Comparison of ENCODE assay signal across 1 cellular context in the genomic region with DNA sequence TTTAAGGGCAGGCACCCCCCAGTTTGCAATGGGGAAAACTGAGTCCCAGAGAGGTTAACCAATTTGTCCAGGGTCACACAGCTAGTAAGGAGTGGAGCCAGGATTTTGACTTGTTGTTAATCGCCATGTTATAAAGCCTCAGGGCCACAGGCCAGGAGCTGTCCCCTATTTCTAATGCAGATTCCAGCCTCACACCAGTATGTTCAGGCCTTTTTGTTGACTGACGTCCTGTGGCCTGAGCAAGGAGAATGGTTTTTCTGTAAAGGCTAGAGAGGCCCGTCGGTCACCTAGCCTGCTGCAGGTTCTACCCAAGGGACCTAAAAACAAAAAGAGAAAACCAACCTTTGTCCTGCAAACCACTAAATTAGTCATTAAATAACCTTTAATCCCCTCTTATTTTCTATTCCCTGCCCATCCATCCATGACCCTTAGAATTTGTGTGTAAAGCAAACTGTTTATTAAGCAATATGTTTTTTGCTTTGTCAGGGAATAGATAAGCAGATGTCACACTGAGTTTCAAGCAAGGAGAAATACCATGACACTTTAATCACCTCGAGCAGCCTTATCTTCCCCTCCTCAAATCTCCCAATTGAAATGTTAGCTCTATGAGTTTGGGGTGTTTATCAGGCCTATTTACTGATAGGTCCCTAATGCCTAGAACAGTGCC.
TF ChIP-seq lines count a peak whose summit lies in the region.

No MANE protein-coding gene starts in this region.

TF ChIP-seq in K562, 482 proteins besides CTCF, POLR2A, EP300 and RAD21 (continued from another document):
- TF ChIP-seq FOXP4 (CRISPR knock-in tag; IDR thresholded peaks at IDR 0.05; ENCODE audit: borderline replicate concordance) (no peak), MAFG (tag; conservative IDR thresholded peaks at IDR 0.05) (peak; percentile 90), RCOR1 (IDR thresholded peaks at IDR 0.05; ENCODE audit: borderline replicate concordance in 1 of 2, low read depth in 2 of 2, low read length in 2 of 2) (peak in 1 of 2 experiments; percentile 66; a peak in 1 of 4 replicates), CBX5 (IDR thresholded peaks at IDR 0.05; ENCODE audit: borderline replicate concordance, low read depth) (no peak), ZNF239 (CRISPR knock-in tag; IDR thresholded peaks at IDR 0.05) (no peak), ARID1B (IDR thresholded peaks at IDR 0.05) (peak; percentile 81), SRSF1 (IDR thresholded peaks at IDR 0.05; ENCODE audit: low read depth, low read length) (no peak), ZNF212 (CRISPR knock-in tag; IDR thresholded peaks at IDR 0.05) (no peak), TFAP4 (CRISPR knock-in tag; IDR thresholded peaks at IDR 0.05; ENCODE audit: borderline replicate concordance) (no peak), SOX6 (IDR thresholded peaks at IDR 0.05) (0 out of 2 replicates have a peak, but pooled peaks have one; percentile 24), CREB5 (CRISPR knock-in tag; IDR thresholded peaks at IDR 0.05) (no peak), ZNF316 (IDR thresholded peaks at IDR 0.05) (peak; percentile 91), VEZF1 (CRISPR knock-in tag; IDR thresholded peaks at IDR 0.05) (no peak), KDM1A (IDR thresholded peaks at IDR 0.05) (peak; percentile 71 to 74), ZBED1 (IDR thresholded peaks at IDR 0.05) (no peak), ZNF174 (CRISPR knock-in tag; IDR thresholded peaks at IDR 0.05) (no peak), FOXK1 (CRISPR knock-in tag; IDR thresholded peaks at IDR 0.05; ENCODE audit: borderline replicate concordance) (no peak), DACH1 (IDR thresholded peaks at IDR 0.05; ENCODE audit: partially characterized antibody) (peak; percentile 75), SPI1 (IDR thresholded peaks at IDR 0.05; ENCODE audit: borderline replicate concordance, low read depth, low read length) (no peak), SMARCE1 (IDR thresholded peaks at IDR 0.05) (0 out of 2 replicates have a peak, but pooled peaks have one; percentile 38), TAF1 (IDR thresholded peaks at IDR 0.05; ENCODE audit: control insufficient read depth, extremely low read depth, insufficient read depth, low read length, severe bottlenecking) (no peak), SMARCA4 (IDR thresholded peaks at IDR 0.05) (peak; percentile 56; the same call in 1 of the 2 replicates), ZBTB7A (IDR thresholded peaks at IDR 0.05; ENCODE audit: borderline replicate concordance, control insufficient read depth, low read depth, low read length) (no peak)
- TF ChIP-seq, protein P1, sequence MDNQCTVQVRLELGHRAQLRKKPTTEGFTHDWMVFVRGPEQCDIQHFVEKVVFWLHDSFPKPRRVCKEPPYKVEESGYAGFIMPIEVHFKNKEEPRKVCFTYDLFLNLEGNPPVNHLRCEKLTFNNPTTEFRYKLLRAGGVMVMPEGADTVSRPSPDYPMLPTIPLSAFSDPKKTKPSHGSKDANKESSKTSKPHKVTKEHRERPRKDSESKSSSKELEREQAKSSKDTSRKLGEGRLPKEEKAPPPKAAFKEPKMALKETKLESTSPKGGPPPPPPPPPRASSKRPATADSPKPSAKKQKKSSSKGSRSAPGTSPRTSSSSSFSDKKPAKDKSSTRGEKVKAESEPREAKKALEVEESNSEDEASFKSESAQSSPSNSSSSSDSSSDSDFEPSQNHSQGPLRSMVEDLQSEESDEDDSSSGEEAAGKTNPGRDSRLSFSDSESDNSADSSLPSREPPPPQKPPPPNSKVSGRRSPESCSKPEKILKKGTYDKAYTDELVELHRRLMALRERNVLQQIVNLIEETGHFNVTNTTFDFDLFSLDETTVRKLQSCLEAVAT (IDR thresholded peaks at IDR 0.05): no peak
- TF ChIP-seq, protein P2, sequence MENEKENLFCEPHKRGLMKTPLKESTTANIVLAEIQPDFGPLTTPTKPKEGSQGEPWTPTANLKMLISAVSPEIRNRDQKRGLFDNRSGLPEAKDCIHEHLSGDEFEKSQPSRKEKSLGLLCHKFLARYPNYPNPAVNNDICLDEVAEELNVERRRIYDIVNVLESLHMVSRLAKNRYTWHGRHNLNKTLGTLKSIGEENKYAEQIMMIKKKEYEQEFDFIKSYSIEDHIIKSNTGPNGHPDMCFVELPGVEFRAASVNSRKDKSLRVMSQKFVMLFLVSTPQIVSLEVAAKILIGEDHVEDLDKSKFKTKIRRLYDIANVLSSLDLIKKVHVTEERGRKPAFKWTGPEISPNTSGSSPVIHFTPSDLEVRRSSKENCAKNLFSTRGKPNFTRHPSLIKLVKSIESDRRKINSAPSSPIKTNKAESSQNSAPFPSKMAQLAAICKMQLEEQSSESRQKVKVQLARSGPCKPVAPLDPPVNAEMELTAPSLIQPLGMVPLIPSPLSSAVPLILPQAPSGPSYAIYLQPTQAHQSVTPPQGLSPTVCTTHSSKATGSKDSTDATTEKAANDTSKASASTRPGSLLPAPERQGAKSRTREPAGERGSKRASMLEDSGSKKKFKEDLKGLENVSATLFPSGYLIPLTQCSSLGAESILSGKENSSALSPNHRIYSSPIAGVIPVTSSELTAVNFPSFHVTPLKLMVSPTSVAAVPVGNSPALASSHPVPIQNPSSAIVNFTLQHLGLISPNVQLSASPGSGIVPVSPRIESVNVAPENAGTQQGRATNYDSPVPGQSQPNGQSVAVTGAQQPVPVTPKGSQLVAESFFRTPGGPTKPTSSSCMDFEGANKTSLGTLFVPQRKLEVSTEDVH (IDR thresholded peaks at IDR 0.05; ENCODE audit: low read depth, partially characterized antibody): no peak
- TF ChIP-seq, protein P3, sequence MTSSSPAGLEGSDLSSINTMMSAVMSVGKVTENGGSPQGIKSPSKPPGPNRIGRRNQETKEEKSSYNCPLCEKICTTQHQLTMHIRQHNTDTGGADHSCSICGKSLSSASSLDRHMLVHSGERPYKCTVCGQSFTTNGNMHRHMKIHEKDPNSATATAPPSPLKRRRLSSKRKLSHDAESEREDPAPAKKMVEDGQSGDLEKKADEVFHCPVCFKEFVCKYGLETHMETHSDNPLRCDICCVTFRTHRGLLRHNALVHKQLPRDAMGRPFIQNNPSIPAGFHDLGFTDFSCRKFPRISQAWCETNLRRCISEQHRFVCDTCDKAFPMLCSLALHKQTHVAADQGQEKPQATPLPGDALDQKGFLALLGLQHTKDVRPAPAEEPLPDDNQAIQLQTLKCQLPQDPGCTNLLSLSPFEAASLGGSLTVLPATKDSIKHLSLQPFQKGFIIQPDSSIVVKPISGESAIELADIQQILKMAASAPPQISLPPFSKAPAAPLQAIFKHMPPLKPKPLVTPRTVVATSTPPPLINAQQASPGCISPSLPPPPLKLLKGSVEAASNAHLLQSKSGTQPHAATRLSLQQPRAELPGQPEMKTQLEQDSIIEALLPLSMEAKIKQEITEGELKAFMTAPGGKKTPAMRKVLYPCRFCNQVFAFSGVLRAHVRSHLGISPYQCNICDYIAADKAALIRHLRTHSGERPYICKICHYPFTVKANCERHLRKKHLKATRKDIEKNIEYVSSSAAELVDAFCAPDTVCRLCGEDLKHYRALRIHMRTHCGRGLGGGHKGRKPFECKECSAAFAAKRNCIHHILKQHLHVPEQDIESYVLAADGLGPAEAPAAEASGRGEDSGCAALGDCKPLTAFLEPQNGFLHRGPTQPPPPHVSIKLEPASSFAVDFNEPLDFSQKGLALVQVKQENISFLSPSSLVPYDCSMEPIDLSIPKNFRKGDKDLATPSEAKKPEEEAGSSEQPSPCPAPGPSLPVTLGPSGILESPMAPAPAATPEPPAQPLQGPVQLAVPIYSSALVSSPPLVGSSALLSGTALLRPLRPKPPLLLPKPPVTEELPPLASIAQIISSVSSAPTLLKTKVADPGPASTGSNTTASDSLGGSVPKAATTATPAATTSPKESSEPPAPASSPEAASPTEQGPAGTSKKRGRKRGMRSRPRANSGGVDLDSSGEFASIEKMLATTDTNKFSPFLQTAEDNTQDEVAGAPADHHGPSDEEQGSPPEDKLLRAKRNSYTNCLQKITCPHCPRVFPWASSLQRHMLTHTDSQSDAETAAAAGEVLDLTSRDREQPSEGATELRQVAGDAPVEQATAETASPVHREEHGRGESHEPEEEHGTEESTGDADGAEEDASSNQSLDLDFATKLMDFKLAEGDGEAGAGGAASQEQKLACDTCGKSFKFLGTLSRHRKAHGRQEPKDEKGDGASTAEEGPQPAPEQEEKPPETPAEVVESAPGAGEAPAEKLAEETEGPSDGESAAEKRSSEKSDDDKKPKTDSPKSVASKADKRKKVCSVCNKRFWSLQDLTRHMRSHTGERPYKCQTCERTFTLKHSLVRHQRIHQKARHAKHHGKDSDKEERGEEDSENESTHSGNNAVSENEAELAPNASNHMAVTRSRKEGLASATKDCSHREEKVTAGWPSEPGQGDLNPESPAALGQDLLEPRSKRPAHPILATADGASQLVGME (CRISPR knock-in tag; IDR thresholded peaks at IDR 0.05): no peak
- TF ChIP-seq, protein P4, sequence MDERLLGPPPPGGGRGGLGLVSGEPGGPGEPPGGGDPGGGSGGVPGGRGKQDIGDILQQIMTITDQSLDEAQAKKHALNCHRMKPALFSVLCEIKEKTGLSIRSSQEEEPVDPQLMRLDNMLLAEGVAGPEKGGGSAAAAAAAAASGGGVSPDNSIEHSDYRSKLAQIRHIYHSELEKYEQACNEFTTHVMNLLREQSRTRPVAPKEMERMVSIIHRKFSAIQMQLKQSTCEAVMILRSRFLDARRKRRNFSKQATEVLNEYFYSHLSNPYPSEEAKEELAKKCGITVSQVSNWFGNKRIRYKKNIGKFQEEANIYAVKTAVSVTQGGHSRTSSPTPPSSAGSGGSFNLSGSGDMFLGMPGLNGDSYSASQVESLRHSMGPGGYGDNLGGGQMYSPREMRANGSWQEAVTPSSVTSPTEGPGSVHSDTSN (CRISPR knock-in tag; IDR thresholded peaks at IDR 0.05; ENCODE audit: low read depth): no peak
- TF ChIP-seq, protein P4 (tag; conservative IDR thresholded peaks at IDR 0.05; ENCODE audit: low read depth): peak; percentile 37
TF ChIP-seq in K562: peak in this region for 34.
